In the genomic region with DNA sequence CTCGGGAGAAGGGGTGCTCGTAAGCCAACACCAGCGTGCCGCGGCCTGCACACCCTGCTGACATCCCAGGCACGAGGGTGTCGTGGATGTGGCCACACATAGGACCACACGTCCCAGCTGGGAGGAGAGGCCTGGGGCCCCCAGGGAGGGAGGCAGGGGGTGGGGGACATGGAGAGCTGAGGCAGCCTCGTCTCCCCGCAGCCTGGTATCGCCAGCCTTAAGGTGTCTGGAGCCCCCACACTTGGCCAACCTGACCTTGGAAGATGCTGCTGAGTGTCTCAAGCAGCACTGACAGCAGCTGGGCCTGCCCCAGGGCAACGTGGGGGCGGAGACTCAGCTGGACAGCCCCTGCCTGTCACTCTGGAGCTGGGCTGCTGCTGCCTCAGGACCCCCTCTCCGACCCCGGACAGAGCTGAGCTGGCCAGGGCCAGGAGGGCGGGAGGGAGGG, we compare ENCODE assay signal across 2 cellular contexts.
TF ChIP-seq lines count a peak whose summit lies in the region.

No MANE protein-coding gene starts in this region.

TF ChIP-seq in IMR-90, 13 proteins besides CTCF, POLR2A, EP300 and RAD21:
- no peak for TF ChIP-seq BHLHE40 (IDR thresholded peaks at IDR 0.05; ENCODE audit: low read depth, low read length)
- no peak for TF ChIP-seq CEBPB (IDR thresholded peaks at IDR 0.05; ENCODE audit: low read depth, low read length)
- no peak for TF ChIP-seq RFX5 (IDR thresholded peaks at IDR 0.05; ENCODE audit: low read depth, low read length)
- TF ChIP-seq ELK1 (IDR thresholded peaks at IDR 0.05; ENCODE audit: borderline replicate concordance, low read depth, low read length), result no peak
- no peak for TF ChIP-seq USF2 (IDR thresholded peaks at IDR 0.05; ENCODE audit: low read depth, low read length)
- TF ChIP-seq CHD1 (IDR thresholded peaks at IDR 0.05; ENCODE audit: low read depth, low read length), result no peak
- no peak for TF ChIP-seq MXI1 (IDR thresholded peaks at IDR 0.05; ENCODE audit: borderline replicate concordance, low read depth, low read length)
- no peak for TF ChIP-seq MAZ (IDR thresholded peaks at IDR 0.05; ENCODE audit: borderline replicate concordance, low read depth, low read length)
- no peak for TF ChIP-seq SMC3 (IDR thresholded peaks at IDR 0.05; ENCODE audit: low read depth, low read length)
- no peak for TF ChIP-seq RCOR1 (IDR thresholded peaks at IDR 0.05; ENCODE audit: insufficient replicate concordance, low read length)

TF ChIP-seq in GM12878, 131 proteins besides CTCF, POLR2A, EP300 and RAD21:
- TF ChIP-seq ELK1 (IDR thresholded peaks at IDR 0.05; ENCODE audit: low read depth, low read length) (no peak), CHD1 (IDR thresholded peaks at IDR 0.05; ENCODE audit: low read depth, low read length) (no peak), SUPT20H (IDR thresholded peaks at IDR 0.05; ENCODE audit: borderline replicate concordance, control insufficient read depth, low read depth, low read length) (no peak), FOXM1 (IDR thresholded peaks at IDR 0.05; ENCODE audit: low read depth, low read length) (no peak), SMARCA5 (IDR thresholded peaks at IDR 0.05) (no peak)
